ENCODE assay signal across 9 cellular contexts in genomic region chr14:56498112-56498511, GRCh38.
"Had no signal": no experiment of that assay in that cellular context is flagged by ENCODE, and none has a peak within 500 bp of the region (broad histone marks: within the 10 kb centered on the region; RNA-seq: fewer than 3 reads in every experiment).

No MANE protein-coding gene starts in this region.

- FAIRE-seq: H1, H54 had no signal

- DNase-seq: IMR-90, KBM-7 had no signal

- H3K4me3 ChIP-seq: GM23338, HAP-1 had no signal

- H3K4me2 ChIP-seq: GM23338, KMS-11 had no signal

- ATAC-seq: GM23338, HCT116 had no signal

- H3K36me3 ChIP-seq: HAP-1 had no signal

- H3K9me3 ChIP-seq: HAP-1 had no signal

- H3K9me3 Mint-ChIP-seq: GM23338 had no signal

- H3K4me3 Mint-ChIP-seq: GM23338 had no signal

- H3K27ac ChIP-seq: HL-60, KMS-11 had no signal

- H2AFZ ChIP-seq: GM23338 had no signal

- H3K9ac ChIP-seq: KMS-11 had no signal

- H3K27ac Mint-ChIP-seq: GM23338 had no signal
